Comparison of ENCODE assay signal across 1 cellular context in the genomic region with DNA sequence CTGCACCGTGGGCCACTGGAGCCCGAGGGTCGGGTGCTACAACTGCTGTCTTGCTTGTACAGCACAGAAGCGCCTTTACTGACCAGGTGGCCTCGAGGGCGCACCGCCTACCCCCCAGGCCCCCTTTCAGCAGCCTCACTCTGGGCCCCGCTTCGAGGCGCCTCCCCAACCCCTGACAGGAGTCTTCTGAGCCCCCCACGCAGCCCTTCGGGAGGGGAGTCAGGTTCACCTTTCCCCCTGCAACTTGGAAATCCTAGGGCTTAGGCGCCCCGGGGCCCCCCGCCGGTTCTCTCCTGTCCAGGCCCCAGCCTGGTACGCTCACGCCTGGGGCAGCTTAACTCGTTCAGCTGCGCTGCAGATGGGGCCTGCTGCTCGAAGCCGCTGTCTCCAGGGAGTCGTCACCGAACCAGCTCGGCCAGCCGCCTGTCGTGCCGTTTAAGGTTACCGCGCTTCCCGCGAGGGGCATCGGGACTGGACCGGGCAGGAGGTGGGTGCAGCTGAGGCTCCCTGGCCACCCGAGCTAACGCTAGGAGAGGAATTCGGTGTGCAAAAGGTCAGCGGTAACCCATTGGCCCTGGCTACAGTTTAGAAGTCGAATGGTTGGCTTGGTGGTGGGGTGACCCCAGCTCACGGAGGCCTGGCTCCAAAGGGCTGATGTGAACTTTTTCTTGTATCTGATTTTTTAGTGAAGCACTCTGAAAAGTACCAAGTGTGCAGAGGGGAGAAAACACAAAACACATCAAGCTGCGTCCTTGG.
TF ChIP-seq lines count a peak whose summit lies in the region.

No MANE protein-coding gene starts in this region.

TF ChIP-seq in HepG2, 621 proteins besides CTCF, POLR2A, EP300 and RAD21:
- peak; percentile 26 for TF ChIP-seq AGO2 (optimal IDR thresholded peaks at IDR 0.05; ENCODE audit: low read depth, low read length)
- peak; percentile 40; the same call in 1 of the 2 replicates for TF ChIP-seq SALL1 (CRISPR knock-in tag; IDR thresholded peaks at IDR 0.05)
- peak; percentile 58; the same call in 1 of the 2 replicates for TF ChIP-seq ZFX (CRISPR knock-in tag; IDR thresholded peaks at IDR 0.05; ENCODE audit: low read depth)
- TF ChIP-seq, protein P1, sequence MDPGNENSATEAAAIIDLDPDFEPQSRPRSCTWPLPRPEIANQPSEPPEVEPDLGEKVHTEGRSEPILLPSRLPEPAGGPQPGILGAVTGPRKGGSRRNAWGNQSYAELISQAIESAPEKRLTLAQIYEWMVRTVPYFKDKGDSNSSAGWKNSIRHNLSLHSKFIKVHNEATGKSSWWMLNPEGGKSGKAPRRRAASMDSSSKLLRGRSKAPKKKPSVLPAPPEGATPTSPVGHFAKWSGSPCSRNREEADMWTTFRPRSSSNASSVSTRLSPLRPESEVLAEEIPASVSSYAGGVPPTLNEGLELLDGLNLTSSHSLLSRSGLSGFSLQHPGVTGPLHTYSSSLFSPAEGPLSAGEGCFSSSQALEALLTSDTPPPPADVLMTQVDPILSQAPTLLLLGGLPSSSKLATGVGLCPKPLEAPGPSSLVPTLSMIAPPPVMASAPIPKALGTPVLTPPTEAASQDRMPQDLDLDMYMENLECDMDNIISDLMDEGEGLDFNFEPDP (CRISPR knock-in tag; conservative IDR thresholded peaks at IDR 0.05), result no peak
- TF ChIP-seq, protein P2, sequence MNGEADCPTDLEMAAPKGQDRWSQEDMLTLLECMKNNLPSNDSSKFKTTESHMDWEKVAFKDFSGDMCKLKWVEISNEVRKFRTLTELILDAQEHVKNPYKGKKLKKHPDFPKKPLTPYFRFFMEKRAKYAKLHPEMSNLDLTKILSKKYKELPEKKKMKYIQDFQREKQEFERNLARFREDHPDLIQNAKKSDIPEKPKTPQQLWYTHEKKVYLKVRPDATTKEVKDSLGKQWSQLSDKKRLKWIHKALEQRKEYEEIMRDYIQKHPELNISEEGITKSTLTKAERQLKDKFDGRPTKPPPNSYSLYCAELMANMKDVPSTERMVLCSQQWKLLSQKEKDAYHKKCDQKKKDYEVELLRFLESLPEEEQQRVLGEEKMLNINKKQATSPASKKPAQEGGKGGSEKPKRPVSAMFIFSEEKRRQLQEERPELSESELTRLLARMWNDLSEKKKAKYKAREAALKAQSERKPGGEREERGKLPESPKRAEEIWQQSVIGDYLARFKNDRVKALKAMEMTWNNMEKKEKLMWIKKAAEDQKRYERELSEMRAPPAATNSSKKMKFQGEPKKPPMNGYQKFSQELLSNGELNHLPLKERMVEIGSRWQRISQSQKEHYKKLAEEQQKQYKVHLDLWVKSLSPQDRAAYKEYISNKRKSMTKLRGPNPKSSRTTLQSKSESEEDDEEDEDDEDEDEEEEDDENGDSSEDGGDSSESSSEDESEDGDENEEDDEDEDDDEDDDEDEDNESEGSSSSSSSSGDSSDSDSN (CRISPR knock-in tag; IDR thresholded peaks at IDR 0.05), result peak; percentile 57; the same call in 1 of the 2 replicates
- TF ChIP-seq ZNF350 (CRISPR knock-in tag; IDR thresholded peaks at IDR 0.05; ENCODE audit: borderline replicate concordance, low read depth), result no peak
- TF ChIP-seq, protein P3, sequence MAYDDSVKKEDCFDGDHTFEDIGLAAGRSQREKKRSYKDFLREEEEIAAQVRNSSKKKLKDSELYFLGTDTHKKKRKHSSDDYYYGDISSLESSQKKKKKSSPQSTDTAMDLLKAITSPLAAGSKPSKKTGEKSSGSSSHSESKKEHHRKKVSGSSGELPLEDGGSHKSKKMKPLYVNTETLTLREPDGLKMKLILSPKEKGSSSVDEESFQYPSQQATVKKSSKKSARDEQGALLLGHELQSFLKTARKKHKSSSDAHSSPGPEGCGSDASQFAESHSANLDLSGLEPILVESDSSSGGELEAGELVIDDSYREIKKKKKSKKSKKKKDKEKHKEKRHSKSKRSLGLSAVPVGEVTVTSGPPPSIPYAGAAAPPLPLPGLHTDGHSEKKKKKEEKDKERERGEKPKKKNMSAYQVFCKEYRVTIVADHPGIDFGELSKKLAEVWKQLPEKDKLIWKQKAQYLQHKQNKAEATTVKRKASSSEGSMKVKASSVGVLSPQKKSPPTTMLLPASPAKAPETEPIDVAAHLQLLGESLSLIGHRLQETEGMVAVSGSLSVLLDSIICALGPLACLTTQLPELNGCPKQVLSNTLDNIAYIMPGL (CRISPR knock-in tag; IDR thresholded peaks at IDR 0.05; ENCODE audit: borderline replicate concordance in 1 of 2, low read depth in 1 of 2), result peak in 1 of 2 experiments; percentile 16; a peak in 1 of 4 replicates
- 0 out of 2 replicates have a peak, but pooled peaks have one; percentile 35 for TF ChIP-seq HNRNPL (IDR thresholded peaks at IDR 0.05; ENCODE audit: low read depth, low read length)
- TF ChIP-seq, protein P4, sequence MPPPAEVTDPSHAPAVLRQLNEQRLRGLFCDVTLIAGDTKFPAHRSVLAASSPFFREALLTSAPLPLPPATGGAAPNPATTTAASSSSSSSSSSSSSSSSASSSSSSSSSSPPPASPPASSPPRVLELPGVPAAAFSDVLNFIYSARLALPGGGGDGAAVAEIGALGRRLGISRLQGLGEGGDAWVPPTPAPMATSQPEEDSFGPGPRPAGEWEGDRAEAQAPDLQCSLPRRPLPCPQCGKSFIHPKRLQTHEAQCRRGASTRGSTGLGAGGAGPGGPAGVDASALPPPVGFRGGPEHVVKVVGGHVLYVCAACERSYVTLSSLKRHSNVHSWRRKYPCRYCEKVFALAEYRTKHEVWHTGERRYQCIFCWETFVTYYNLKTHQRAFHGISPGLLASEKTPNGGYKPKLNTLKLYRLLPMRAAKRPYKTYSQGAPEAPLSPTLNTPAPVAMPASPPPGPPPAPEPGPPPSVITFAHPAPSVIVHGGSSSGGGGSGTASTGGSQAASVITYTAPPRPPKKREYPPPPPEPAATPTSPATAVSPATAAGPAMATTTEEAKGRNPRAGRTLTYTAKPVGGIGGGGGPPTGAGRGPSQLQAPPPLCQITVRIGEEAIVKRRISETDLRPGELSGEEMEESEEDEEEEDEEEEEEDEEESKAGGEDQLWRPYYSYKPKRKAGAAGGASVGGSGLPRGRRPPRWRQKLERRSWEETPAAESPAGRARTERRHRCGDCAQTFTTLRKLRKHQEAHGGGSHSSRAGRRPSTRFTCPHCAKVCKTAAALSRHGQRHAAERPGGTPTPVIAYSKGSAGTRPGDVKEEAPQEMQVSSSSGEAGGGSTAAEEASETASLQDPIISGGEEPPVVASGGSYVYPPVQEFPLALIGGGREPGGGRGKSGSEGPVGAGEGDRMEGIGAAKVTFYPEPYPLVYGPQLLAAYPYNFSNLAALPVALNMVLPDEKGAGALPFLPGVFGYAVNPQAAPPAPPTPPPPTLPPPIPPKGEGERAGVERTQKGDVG (CRISPR knock-in tag; IDR thresholded peaks at IDR 0.05; ENCODE audit: borderline replicate concordance), result peak; percentile 65; the same call in 1 of the 2 replicates
- TF ChIP-seq HNRNPLL (IDR thresholded peaks at IDR 0.05; ENCODE audit: low read depth, low read length, poor library complexity, severe bottlenecking), result peak; percentile 44
- TF ChIP-seq, protein P5, sequence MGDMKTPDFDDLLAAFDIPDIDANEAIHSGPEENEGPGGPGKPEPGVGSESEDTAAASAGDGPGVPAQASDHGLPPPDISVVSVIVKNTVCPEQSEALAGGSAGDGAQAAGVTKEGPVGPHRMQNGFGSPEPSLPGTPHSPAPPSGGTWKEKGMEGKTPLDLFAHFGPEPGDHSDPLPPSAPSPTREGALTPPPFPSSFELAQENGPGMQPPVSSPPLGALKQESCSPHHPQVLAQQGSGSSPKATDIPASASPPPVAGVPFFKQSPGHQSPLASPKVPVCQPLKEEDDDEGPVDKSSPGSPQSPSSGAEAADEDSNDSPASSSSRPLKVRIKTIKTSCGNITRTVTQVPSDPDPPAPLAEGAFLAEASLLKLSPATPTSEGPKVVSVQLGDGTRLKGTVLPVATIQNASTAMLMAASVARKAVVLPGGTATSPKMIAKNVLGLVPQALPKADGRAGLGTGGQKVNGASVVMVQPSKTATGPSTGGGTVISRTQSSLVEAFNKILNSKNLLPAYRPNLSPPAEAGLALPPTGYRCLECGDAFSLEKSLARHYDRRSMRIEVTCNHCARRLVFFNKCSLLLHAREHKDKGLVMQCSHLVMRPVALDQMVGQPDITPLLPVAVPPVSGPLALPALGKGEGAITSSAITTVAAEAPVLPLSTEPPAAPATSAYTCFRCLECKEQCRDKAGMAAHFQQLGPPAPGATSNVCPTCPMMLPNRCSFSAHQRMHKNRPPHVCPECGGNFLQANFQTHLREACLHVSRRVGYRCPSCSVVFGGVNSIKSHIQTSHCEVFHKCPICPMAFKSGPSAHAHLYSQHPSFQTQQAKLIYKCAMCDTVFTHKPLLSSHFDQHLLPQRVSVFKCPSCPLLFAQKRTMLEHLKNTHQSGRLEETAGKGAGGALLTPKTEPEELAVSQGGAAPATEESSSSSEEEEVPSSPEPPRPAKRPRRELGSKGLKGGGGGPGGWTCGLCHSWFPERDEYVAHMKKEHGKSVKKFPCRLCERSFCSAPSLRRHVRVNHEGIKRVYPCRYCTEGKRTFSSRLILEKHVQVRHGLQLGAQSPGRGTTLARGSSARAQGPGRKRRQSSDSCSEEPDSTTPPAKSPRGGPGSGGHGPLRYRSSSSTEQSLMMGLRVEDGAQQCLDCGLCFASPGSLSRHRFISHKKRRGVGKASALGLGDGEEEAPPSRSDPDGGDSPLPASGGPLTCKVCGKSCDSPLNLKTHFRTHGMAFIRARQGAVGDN (CRISPR knock-in tag; IDR thresholded peaks at IDR 0.05), result peak; percentile 74
- no peak for TF ChIP-seq REPIN1 (CRISPR knock-in tag; IDR thresholded peaks at IDR 0.05; ENCODE audit: borderline replicate concordance, low read depth)
- 0 out of 2 replicates have a peak, but pooled peaks have one; percentile 9 for TF ChIP-seq ZFY (CRISPR knock-in tag; IDR thresholded peaks at IDR 0.05)
- peak; percentile 89 for TF ChIP-seq ZBTB38 (CRISPR knock-in tag; IDR thresholded peaks at IDR 0.05)
- TF ChIP-seq, protein P6, sequence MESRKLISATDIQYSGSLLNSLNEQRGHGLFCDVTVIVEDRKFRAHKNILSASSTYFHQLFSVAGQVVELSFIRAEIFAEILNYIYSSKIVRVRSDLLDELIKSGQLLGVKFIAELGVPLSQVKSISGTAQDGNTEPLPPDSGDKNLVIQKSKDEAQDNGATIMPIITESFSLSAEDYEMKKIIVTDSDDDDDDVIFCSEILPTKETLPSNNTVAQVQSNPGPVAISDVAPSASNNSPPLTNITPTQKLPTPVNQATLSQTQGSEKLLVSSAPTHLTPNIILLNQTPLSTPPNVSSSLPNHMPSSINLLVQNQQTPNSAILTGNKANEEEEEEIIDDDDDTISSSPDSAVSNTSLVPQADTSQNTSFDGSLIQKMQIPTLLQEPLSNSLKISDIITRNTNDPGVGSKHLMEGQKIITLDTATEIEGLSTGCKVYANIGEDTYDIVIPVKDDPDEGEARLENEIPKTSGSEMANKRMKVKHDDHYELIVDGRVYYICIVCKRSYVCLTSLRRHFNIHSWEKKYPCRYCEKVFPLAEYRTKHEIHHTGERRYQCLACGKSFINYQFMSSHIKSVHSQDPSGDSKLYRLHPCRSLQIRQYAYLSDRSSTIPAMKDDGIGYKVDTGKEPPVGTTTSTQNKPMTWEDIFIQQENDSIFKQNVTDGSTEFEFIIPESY (CRISPR knock-in tag; IDR thresholded peaks at IDR 0.05), result peak; percentile 57
